Comparison of ENCODE assay signal across 23 cellular contexts in the genomic region with DNA sequence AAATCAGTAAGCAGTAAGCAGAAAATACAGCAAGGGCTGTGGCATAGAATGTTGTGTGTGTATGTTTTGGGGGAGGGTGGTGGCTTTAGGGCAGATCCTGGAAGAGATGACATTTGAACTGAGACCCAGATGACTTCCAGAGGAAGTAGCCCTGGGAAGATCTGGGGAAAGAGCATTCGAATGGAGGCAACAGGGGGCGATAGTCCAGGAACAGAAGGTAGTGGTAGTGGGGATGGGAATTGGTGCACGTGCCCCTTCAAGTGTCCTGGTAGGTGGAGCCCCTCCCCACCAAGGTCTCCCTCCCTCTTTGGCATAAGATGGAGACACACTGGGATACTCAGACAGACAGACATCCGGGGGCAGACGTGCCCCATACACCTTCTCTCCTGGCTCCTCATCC. TPM values are rescaled to one million over a fixed set of nuclear protein-coding genes. Genes with fewer than 3 reads are reported as not detected.
"Had no signal": no experiment of that assay in that cellular context is flagged by ENCODE, and none has a peak within 500 bp of the region (broad histone marks: within the 10 kb centered on the region; RNA-seq: fewer than 3 reads in every experiment).

No MANE protein-coding gene starts in this region.

- DNase-seq: activated CD4-positive, alpha-beta T cell treated with anti-CD3 and anti-CD28 coated beads, Interleukin-2, amount 10 ng/mL, durations not matched to agents 24 days and 14 days; activated CD4-positive, CD25-positive, alpha-beta regulatory T cell; activated CD8-positive, alpha-beta memory T cell treated with anti-CD3 and anti-CD28 coated beads, Interleukin-2, amount 50 U/mL, for 4 hours; activated effector memory CD4-positive, alpha-beta T cell treated with anti-CD3 and anti-CD28 coated beads, Interleukin-2, amount 50 U/mL, for 16 hours; activated naive CD4-positive, alpha-beta T cell treated with anti-CD3 and anti-CD28 coated beads, Interleukin-2, amount 50 U/mL, for 16 hours; activated T-cell treated with anti-CD3 and anti-CD28 coated beads, Interleukin-2, amount 50 U/mL, for 72 hours; heart left ventricle; left lung; nucleus accumbens; spleen; stimulated activated CD4-positive, alpha-beta T cell treated with anti-CD3 and anti-CD28 coated beads, Interleukin-4, amount 100 ng/mL, for 4 hours; T-helper 1 cell; T-helper 9 cell; upper lobe of right lung had no signal

- ATAC-seq: activated T-cell treated with anti-CD3 and anti-CD28 coated beads, Interleukin-2, amount 50 U/mL, for 72 hours; esophagus mucosa; gastroesophageal sphincter; left lung had no signal

- H3K4me3 ChIP-seq: ascending aorta, gastroesophageal sphincter, heart left ventricle, left lung, spleen, upper lobe of right lung had no signal

- H3K27ac ChIP-seq: ascending aorta, gastroesophageal sphincter, left lung, spleen, upper lobe of right lung had no signal

- H3K9me3 ChIP-seq: ascending aorta, gastroesophageal sphincter, heart left ventricle, left lung, spleen, upper lobe of right lung had no signal

- H3K27me3 ChIP-seq: ascending aorta had no signal

- H3K36me3 ChIP-seq: ascending aorta, gastroesophageal sphincter, upper lobe of right lung had no signal

RNA-seq across cellular contexts. Expression of a gene that starts 14.1 kb away (rescaled TPM):
- total RNA-seq: activated CD4-positive, alpha-beta T cell treated with anti-CD3 and anti-CD28 coated beads, Interleukin-2, amount 10 ng/mL, durations not matched to agents 24 days and 14 days; activated T-cell treated with anti-CD3 and anti-CD28 coated beads, Interleukin-2, amount 50 U/mL, for 72 hours; bronchial epithelial cell; mesothelial cell of epicardium had no signal

RNA-seq across cellular contexts. Expression of a gene that starts 15.5 kb away (rescaled TPM):
- total RNA-seq: activated CD4-positive, alpha-beta T cell treated with anti-CD3 and anti-CD28 coated beads, Interleukin-2, amount 10 ng/mL, durations not matched to agents 24 days and 14 days; activated T-cell treated with anti-CD3 and anti-CD28 coated beads, Interleukin-2, amount 50 U/mL, for 72 hours; ascending aorta; bronchial epithelial cell; cerebellum; esophagus mucosa; gastroesophageal sphincter; heart left ventricle; kidney epithelial cell; left lung; lung microvascular endothelial cell; mesothelial cell of epicardium; renal cortical epithelial cell; spleen; upper lobe of right lung had no signal
